Comparison of ENCODE assay signal across 9 cellular contexts in the genomic region with DNA sequence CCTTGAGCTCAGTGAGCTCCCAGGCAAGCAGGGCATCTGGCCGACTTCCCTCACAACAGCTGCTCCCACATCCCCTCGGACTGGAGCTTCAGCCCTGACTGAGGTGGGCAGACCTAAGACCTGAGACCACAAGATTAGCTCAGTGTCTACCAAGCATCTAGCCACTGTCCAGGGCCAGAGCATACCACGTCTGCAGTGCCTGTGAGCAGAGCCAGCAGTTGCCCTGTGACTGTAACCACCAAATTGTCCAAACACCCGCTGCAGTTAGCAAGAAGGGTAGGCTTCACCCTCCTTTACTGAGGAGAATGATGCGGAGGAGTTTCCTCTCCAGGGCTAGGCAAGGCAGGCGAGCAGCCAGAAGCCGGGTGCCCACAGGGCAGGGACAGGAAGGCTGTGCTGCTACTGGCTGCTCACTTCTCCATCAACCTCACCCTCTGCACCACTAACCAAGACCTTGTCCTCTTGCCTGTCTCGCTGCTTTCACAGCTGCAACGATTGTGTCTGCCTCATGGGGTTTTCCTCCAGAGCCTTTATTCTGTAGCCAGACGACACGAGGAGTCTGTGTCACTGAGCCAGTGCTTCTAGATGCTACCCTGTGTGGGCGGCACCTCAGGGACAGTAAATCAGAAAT. TPM values are rescaled to one million over a fixed set of nuclear protein-coding genes. Genes with fewer than 3 reads are reported as not detected.
DNase-seq lines count a peak whose midpoint lies in the region; ATAC-seq, FAIRE-seq and TF ChIP-seq lines count a peak whose summit lies in the region.
"Had no signal": no experiment of that assay in that cellular context is flagged by ENCODE, and none has a peak within 500 bp of the region (broad histone marks: within the 10 kb centered on the region; RNA-seq: fewer than 3 reads in every experiment).

No MANE protein-coding gene starts in this region.

- ATAC-seq in naive thymus-derived CD8-positive, alpha-beta T cell = peak; percentile 91 to 95
- no peak for ATAC-seq in GM19463 (IDR thresholded peaks at IDR 0.05; ENCODE audit: unreplicated experiment)
- no peak for ATAC-seq in HG03520 (IDR thresholded peaks at IDR 0.05; ENCODE audit: unreplicated experiment)

- peaks cover 0 to 14% (median under 1%) of the 10 kb centered on the region in 5 donors for H3K27me3 Mint-ChIP-seq in naive thymus-derived CD8-positive, alpha-beta T cell

- DNase-seq in AG04450 (ENCODE audit: low read depth, low spot score) = no peak
- DNase-seq in NAMALWA (ENCODE audit: low spot score) = peak; percentile 55
- peak; percentile 15 for DNase-seq in activated effector memory CD4-positive, alpha-beta T cell treated with Interleukin-2 at 50 U/mL for 16 hours
- peak in 9 of 10 donors; percentile 15 to 73 (median 51) for DNase-seq in naive thymus-derived CD8-positive, alpha-beta T cell
- DNase-seq in DMS79 treated with DMSO at 0.1 percent for 48 hours (lab: John Stamatoyannopoulos, UW) = no peak
- no peak for DNase-seq in HTR-8/SVneo (ENCODE audit: insufficient read length, low spot score)
- DNase-seq: DMS79 had no signal

- CTCF ChIA-PET in AG04450 (lab: Charles Lee) = interaction anchor here (1.2 to 2.1 kb wide), 2 partner anchors 8 to 81 kb away, joined by 3 to 10 read pairs; no protein-coding TSS in a partner anchor

- peak overlapping the region; percentile 47 to 80 (median 72) for H3K4me3 Mint-ChIP-seq in naive thymus-derived CD8-positive, alpha-beta T cell

- no peak for FAIRE-seq in HTR-8/SVneo (lab: Jason Lieb, UNC)

- H3K27ac ChIP-seq in AG04450 (ENCODE audit: low read depth, low read length) = peak overlapping the region; percentile 21

- H3K9me3 ChIP-seq in AG04450 (ENCODE audit: control insufficient read depth, insufficient read depth, low read length) = no peaks in the 10 kb centered on the region

- H3K36me3 Mint-ChIP-seq in naive thymus-derived CD8-positive, alpha-beta T cell = peaks cover 8 to 33% (median 12%) of the 10 kb centered on the region in 3 donors

- no peaks in the 10 kb centered on the region for H3K9me3 Mint-ChIP-seq in naive thymus-derived CD8-positive, alpha-beta T cell

- POLR2A ChIA-PET in AG04450 (lab: Yijun Ruan, JAX) = interaction anchor here (0.6 to 1.0 kb wide), 3 partner anchors 61 to 97 kb away, joined by 3 to 4 read pairs (median 3); no protein-coding TSS in a partner anchor
- POLR2A ChIA-PET in naive thymus-derived CD8-positive, alpha-beta T cell (lab: Charles Lee) = interaction anchor here (0.5 to 1.0 kb wide), 2 partner anchors 82 to 100 kb away, joined by 3 read pairs; partner anchors contain the start of gene ARPC3

- peaks cover 25 to 48% (median 35%) of the 10 kb centered on the region in 4 donors for H3K4me1 Mint-ChIP-seq in naive thymus-derived CD8-positive, alpha-beta T cell

- no peak overlapping the region for H3K4me3 ChIP-seq in AG04450 (ENCODE audit: low read depth, low read length)

- peak overlapping the region; percentile 84 to 95 (median 90) for H3K27ac Mint-ChIP-seq in naive thymus-derived CD8-positive, alpha-beta T cell

- no peak for TF ChIP-seq CTCF in AG04450 (IDR thresholded peaks at IDR 0.05; ENCODE audit: low read depth, low read length)

- H3K27me3 ChIP-seq in AG04450 (ENCODE audit: control insufficient read depth, insufficient read depth, low read length) = no peaks in the 10 kb centered on the region

RNA-seq across cellular contexts. Expression of gene ANAPC7, which starts 53.9 kb away (rescaled TPM):
- 48.7 and 58.8 TPM in 2 replicates for polyA plus RNA-seq in AG04450 (2011; rRNA removed)
- polyA minus RNA-seq in AG04450 (2011; rRNA and poly(A)+ RNA removed) = 37.0 and 41.7 TPM in 2 replicates
- total RNA-seq in naive thymus-derived CD8-positive, alpha-beta T cell = 10 to 100 TPM; 78.5 to 84.0 TPM
- polyA plus RNA-seq in naive thymus-derived CD8-positive, alpha-beta T cell = 10 to 100 TPM; 25.7 to 32.3 (median 30.9) TPM

Comparison
In these comparisons a context has a peak if more than half of its experiments do, and no peak if none do; other contexts are left out.
1. DNase-seq: peak in NAMALWA (single experiment), activated effector memory CD4-positive, alpha-beta T cell treated with Interleukin-2 at 50 U/mL for 16 hours (single experiment) and naive thymus-derived CD8-positive, alpha-beta T cell (9 of 10); none in AG04450 (single experiment), DMS79 treated with DMSO at 0.1 percent for 48 hours (single experiment) and HTR-8/SVneo (single experiment).
2. ATAC-seq: peak in naive thymus-derived CD8-positive, alpha-beta T cell (2 of 2); none in GM19463 (single experiment) and HG03520 (single experiment).